In genomic region chrX:34943235-34943634, GRCh38 we compare ENCODE assay signal across 34 cellular contexts. TPM values are rescaled to one million over a fixed set of nuclear protein-coding genes. Genes with fewer than 3 reads are reported as not detected.
"Had no signal": no experiment of that assay in that cellular context is flagged by ENCODE, and none has a peak within 500 bp of the region (broad histone marks: within the 10 kb centered on the region; RNA-seq: fewer than 3 reads in every experiment).

No MANE protein-coding gene starts in this region.

- H3K27ac Mint-ChIP-seq: stimulated activated effector memory CD8-positive, alpha-beta T cell treated with anti-CD3 and anti-CD28 coated beads, Interleukin-12 subunit alpha, Interleukin-12 subunit beta, amount 100 ng/mL, for 72 hours; stimulated activated memory B cell treated with anti-CD40 and anti-IgM and Interleukin-4, amounts not matched to agents 10 μg/mL and 1 μg/mL and 100 μg/mL, for 72 hours; stimulated activated naive B cell treated with anti-CD40 and anti-IgM and Interleukin-4, amounts not matched to agents 10 μg/mL and 1 μg/mL and 100 μg/mL, for 72 hours; stimulated activated naive CD8-positive, alpha-beta T cell treated with anti-CD3 and anti-CD28 coated beads, Interleukin-15, amount 100 ng/mL, for 72 hours; stimulated activated naive CD8-positive, alpha-beta T cell treated with anti-CD3 and anti-CD28 coated beads, Interleukin-15, Interleukin-2, amounts not matched to agents 100 ng/mL and 50 ng/mL, for 24 hours; type B pancreatic cell had no signal

- H3K9me3 ChIP-seq: suprapubic skin, testis, thoracic aorta, thyroid gland, tibial artery, transverse colon, upper lobe of left lung, upper lobe of right lung, uterus, vagina had no signal

- H3K27me3 Mint-ChIP-seq: stimulated activated memory B cell treated with anti-CD40 and anti-IgM and Interleukin-4, amounts not matched to agents 10 μg/mL and 1 μg/mL and 100 μg/mL, for 72 hours; stimulated activated naive B cell treated with anti-CD40 and anti-IgM and Interleukin-4, amounts not matched to agents 10 μg/mL and 1 μg/mL and 100 μg/mL, for 72 hours; stimulated activated naive CD8-positive, alpha-beta T cell treated with anti-CD3 and anti-CD28 coated beads, Interleukin-15, amount 100 ng/mL, for 72 hours; stimulated activated naive CD8-positive, alpha-beta T cell treated with anti-CD3 and anti-CD28 coated beads, Interleukin-15, Interleukin-2, amounts not matched to agents 100 ng/mL and 50 ng/mL, for 24 hours; type B pancreatic cell had no signal

- H3K4me3 ChIP-seq: stomach, suprapubic skin, testis, thoracic aorta, thyroid gland, tibial artery, tibial nerve, transverse colon, upper lobe of left lung, upper lobe of right lung, uterus, vagina had no signal

- H3K4me3 Mint-ChIP-seq: stimulated activated effector memory CD8-positive, alpha-beta T cell treated with anti-CD3 and anti-CD28 coated beads, Interleukin-12 subunit alpha, Interleukin-12 subunit beta, amount 100 ng/mL, for 72 hours; stimulated activated memory B cell treated with anti-CD40 and anti-IgM and Interleukin-4, amounts not matched to agents 10 μg/mL and 1 μg/mL and 100 μg/mL, for 72 hours; stimulated activated naive B cell treated with anti-CD40 and anti-IgM and Interleukin-4, amounts not matched to agents 10 μg/mL and 1 μg/mL and 100 μg/mL, for 72 hours; stimulated activated naive CD8-positive, alpha-beta T cell treated with anti-CD3 and anti-CD28 coated beads, Interleukin-15, amount 100 ng/mL, for 72 hours; stimulated activated naive CD8-positive, alpha-beta T cell treated with anti-CD3 and anti-CD28 coated beads, Interleukin-15, Interleukin-2, amounts not matched to agents 100 ng/mL and 50 ng/mL, for 24 hours; type B pancreatic cell had no signal

- H3K4me1 ChIP-seq: stomach, suprapubic skin, testis, thyroid gland, tibial artery, tibial nerve, transverse colon, upper lobe of left lung, upper lobe of right lung, uterus, vagina had no signal

- ATAC-seq: stimulated activated effector memory CD8-positive, alpha-beta T cell treated with anti-CD3 and anti-CD28 coated beads, Interleukin-12 subunit alpha, Interleukin-12 subunit beta, amount 100 ng/mL, for 72 hours; stimulated activated memory B cell treated with anti-CD40 and anti-IgM and Interleukin-4, amounts not matched to agents 10 μg/mL and 1 μg/mL and 100 μg/mL, for 72 hours; stimulated activated naive B cell treated with anti-CD40 and anti-IgM and Interleukin-4, amounts not matched to agents 10 μg/mL and 1 μg/mL and 100 μg/mL, for 72 hours; stimulated activated naive CD8-positive, alpha-beta T cell treated with anti-CD3 and anti-CD28 coated beads, Interleukin-15, amount 100 ng/mL, for 72 hours; stimulated activated naive CD8-positive, alpha-beta T cell treated with anti-CD3 and anti-CD28 coated beads, Interleukin-15, Interleukin-2, amounts not matched to agents 100 U/mL and 50 U/mL, for 24 hours; upper lobe of right lung had no signal

- DNase-seq: stimulated activated CD4-positive, alpha-beta T cell treated with anti-CD3 and anti-CD28 coated beads, Interleukin-2, amount 100 ng/mL, for 48 hours; stimulated activated CD4-positive, alpha-beta T cell treated with anti-CD3 and anti-CD28 coated beads, Interleukin-4, amount 100 ng/mL, for 1 hour; stimulated activated CD4-positive, alpha-beta T cell treated with anti-CD3 and anti-CD28 coated beads, Interleukin-4, amount 100 ng/mL, for 24 hours; stimulated activated CD4-positive, alpha-beta T cell treated with anti-CD3 and anti-CD28 coated beads, Interleukin-4, amount 100 ng/mL, for 4 hours; stimulated activated CD8-positive, alpha-beta memory T cell treated with anti-CD3 and anti-CD28 coated beads, Interleukin-4, amount 100 ng/mL, for 48 hours; stimulated activated naive B cell treated with anti-CD40 and anti-IgM and Interleukin-4, amounts not matched to agents 10 μg/mL and 1 μg/mL and 100 μg/mL, for 72 hours; stimulated activated naive CD4-positive, alpha-beta T cell; stimulated activated naive CD4-positive, alpha-beta T cell treated with Interleukin-2 at 50 U/mL for 16 hours; stimulated activated naive CD8-positive, alpha-beta T cell treated with anti-CD3 and anti-CD28 coated beads, Interleukin-15, amount 100 ng/mL, for 72 hours; stimulated activated naive CD8-positive, alpha-beta T cell treated with anti-CD3 and anti-CD28 coated beads, Interleukin-15, Interleukin-2, amounts not matched to agents 100 U/mL and 50 U/mL, for 24 hours; stomach; substantia nigra; testis; thyroid gland; tibial artery; transverse colon; trophoblast cell; upper lobe of right lung; uterus had no signal

- H3K27me3 ChIP-seq: stomach, suprapubic skin, testis, thyroid gland, tibial artery, tibial nerve, transverse colon, upper lobe of left lung, upper lobe of right lung, uterus, vagina had no signal

- H3K36me3 Mint-ChIP-seq: stimulated activated effector memory CD8-positive, alpha-beta T cell treated with anti-CD3 and anti-CD28 coated beads, Interleukin-12 subunit alpha, Interleukin-12 subunit beta, amount 100 ng/mL, for 72 hours; stimulated activated memory B cell treated with anti-CD40 and anti-IgM and Interleukin-4, amounts not matched to agents 10 μg/mL and 1 μg/mL and 100 μg/mL, for 72 hours; stimulated activated naive B cell treated with anti-CD40 and anti-IgM and Interleukin-4, amounts not matched to agents 10 μg/mL and 1 μg/mL and 100 μg/mL, for 72 hours; type B pancreatic cell had no signal

- H3K36me3 ChIP-seq: stomach, suprapubic skin, thoracic aorta, thyroid gland, tibial artery, tibial nerve, transverse colon, upper lobe of left lung, upper lobe of right lung, uterus, vagina had no signal

- FAIRE-seq: urothelium cell line had no signal

- H3K27ac ChIP-seq: stomach, suprapubic skin, testis, thoracic aorta, thyroid gland, tibial artery, tibial nerve, transverse colon, upper lobe of left lung, upper lobe of right lung, uterus, vagina had no signal

- H3K4me1 Mint-ChIP-seq: stimulated activated effector memory CD8-positive, alpha-beta T cell treated with anti-CD3 and anti-CD28 coated beads, Interleukin-12 subunit alpha, Interleukin-12 subunit beta, amount 100 ng/mL, for 72 hours; stimulated activated memory B cell treated with anti-CD40 and anti-IgM and Interleukin-4, amounts not matched to agents 10 μg/mL and 1 μg/mL and 100 μg/mL, for 72 hours; stimulated activated naive B cell treated with anti-CD40 and anti-IgM and Interleukin-4, amounts not matched to agents 10 μg/mL and 1 μg/mL and 100 μg/mL, for 72 hours; stimulated activated naive CD8-positive, alpha-beta T cell treated with anti-CD3 and anti-CD28 coated beads, Interleukin-15, amount 100 ng/mL, for 72 hours had no signal

RNA-seq across cellular contexts. Expression of gene FAM47B, which starts 0.6 kb away (rescaled TPM):
- total RNA-seq: stomach, subcutaneous adipose tissue, suprapubic skin, temporal lobe, thoracic aorta, thyroid gland, tibial nerve, transverse colon, upper lobe of left lung, upper lobe of right lung, ureter, urinary bladder, uterus, vagina had no signal
- polyA plus RNA-seq: stomach, thymus, urinary bladder had no signal
